Comparison of ENCODE assay signal across 8 cellular contexts in the genomic region with DNA sequence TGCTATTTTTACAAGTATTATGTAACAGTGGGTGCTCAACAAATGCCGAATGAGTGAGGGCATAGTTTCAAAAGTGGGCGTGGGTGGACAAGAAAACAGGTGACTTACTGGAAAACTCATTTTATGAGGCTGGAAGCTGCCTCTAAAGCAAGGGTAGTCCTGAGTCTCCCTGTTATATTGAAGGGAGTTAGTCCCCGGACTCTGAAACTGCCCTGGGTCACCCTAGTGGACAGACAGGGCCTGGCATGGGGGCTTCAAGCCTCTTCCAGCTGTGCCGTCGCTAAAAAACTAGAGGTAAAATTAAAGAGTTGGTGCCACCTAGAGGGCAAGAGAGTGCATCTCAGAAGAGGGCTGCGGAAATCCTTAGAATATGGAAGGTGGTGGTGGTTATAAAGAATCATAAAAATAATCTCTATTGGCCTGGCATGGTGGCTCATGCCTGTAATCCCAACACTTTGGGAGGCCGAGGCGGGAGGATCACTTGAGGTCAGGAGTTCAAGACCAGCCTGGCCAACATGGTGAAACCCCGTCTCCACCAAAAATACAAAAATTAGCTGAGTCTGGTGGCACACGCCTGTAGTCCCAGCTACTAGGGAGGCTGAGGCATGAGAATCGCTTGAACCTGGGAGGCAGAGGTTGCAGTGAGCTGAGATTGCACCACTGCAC.
DNase-seq lines count a peak whose midpoint lies in the region; ATAC-seq and TF ChIP-seq lines count a peak whose summit lies in the region.
"Not testable (repeated sequence)": the region's sequence is repeated elsewhere in the genome, so short reads cannot be mapped to it uniquely, and the experiment has no call there.

No MANE protein-coding gene starts in this region.

- ATAC-seq in GM21717 (IDR thresholded peaks at IDR 0.05; ENCODE audit: unreplicated experiment): peak; percentile 42

- H3K27me3 ChIP-seq in MM.1S (replicated peaks; ENCODE audit: insufficient read depth, low read length); mucosa of stomach (ENCODE audit: control insufficient read depth, insufficient read depth, low read length): not testable (repeated sequence)

- H3K9me2 ChIP-seq in MM.1S (replicated peaks; ENCODE audit: insufficient read depth, low read length): not testable (repeated sequence)

- H3K9ac ChIP-seq in MM.1S (ENCODE audit: low read length): not testable (repeated sequence)
- H3K9ac ChIP-seq in mucosa of stomach (ENCODE audit: low read length): peak overlapping the region; percentile 15

- not testable (repeated sequence) for H3K27ac ChIP-seq in MM.1S (ENCODE audit: low read length)
- peak overlapping the region; percentile 65 for H3K27ac ChIP-seq in epithelial cell of prostate

- H3K36me3 ChIP-seq in MM.1S (replicated peaks; ENCODE audit: insufficient read depth, low read length); mucosa of stomach (ENCODE audit: control insufficient read depth, insufficient read depth, low read length): not testable (repeated sequence)

- peak overlapping the region; percentile 21 for H3K4me2 ChIP-seq in MM.1S (ENCODE audit: low read depth, low read length)

- H3F3A ChIP-seq in MM.1S (ENCODE audit: insufficient read depth, low read length): not testable (repeated sequence)

- DNase-seq in D341Med (ENCODE audit: low spot score): peak; percentile 86
- DNase-seq in MM.1S: peak; percentile 84
- DNase-seq in RKO (ENCODE audit: low spot score): peak; percentile 95
- DNase-seq in activated T-cell treated with anti-CD3 and anti-CD28 coated beads for 48 hours (ENCODE audit: low read depth): peak; percentile 50
- DNase-seq in epithelial cell of prostate (ENCODE audit: low read depth, low spot score): not testable (repeated sequence)
- peak; percentile 51 to 56 for DNase-seq in stimulated activated CD8-positive, alpha-beta memory T cell treated with anti-CD3 and anti-CD28 coated beads, Interleukin-15, amount 100 ng/mL, for 48 hours (ENCODE audit: low read depth in 2 of 2)

- peaks cover 16% of the 10 kb centered on the region for H3K4me1 ChIP-seq in MM.1S (ENCODE audit: low read length)
- peaks cover 15% of the 10 kb centered on the region for H3K4me1 ChIP-seq in mucosa of stomach (ENCODE audit: control insufficient read depth, insufficient read depth, low read length)

- H3K4me3 ChIP-seq in MM.1S (ENCODE audit: low read length); mucosa of stomach (ENCODE audit: low read length): not testable (repeated sequence)

- peaks cover 34% of the 10 kb centered on the region for H3K79me2 ChIP-seq in MM.1S (ENCODE audit: low read length)

- H4K20me1 ChIP-seq in MM.1S (ENCODE audit: insufficient read depth, low read length): not testable (repeated sequence)

- H2AFZ ChIP-seq in MM.1S (ENCODE audit: low read length): 0 out of 2 replicates have a peak overlapping the region, but pooled peaks have one; percentile 2

- H3K9me3 ChIP-seq in MM.1S (replicated peaks; ENCODE audit: insufficient read depth, low read length); mucosa of stomach (ENCODE audit: control insufficient read depth, low read length): not testable (repeated sequence)

- TF ChIP-seq CTCF in MM.1S (IDR thresholded peaks at IDR 0.05; ENCODE audit: low read length): peak; percentile 88
